Comparison of ENCODE assay signal across 17 cellular contexts in genomic region chr19:56207581-56207980, GRCh38. TPM values are rescaled to one million over a fixed set of nuclear protein-coding genes. Genes with fewer than 3 reads are reported as not detected.
"Had no signal": no experiment of that assay in that cellular context is flagged by ENCODE, and none has a peak within 500 bp of the region (broad histone marks: within the 10 kb centered on the region; RNA-seq: fewer than 3 reads in every experiment).

No MANE protein-coding gene starts in this region.

RNA-seq across cellular contexts. Expression of gene ZSCAN5C, which starts 5.5 kb away (rescaled TPM):
- total RNA-seq: dermis blood vessel endothelial cell, dorsolateral prefrontal cortex, esophagus mucosa, esophagus squamous epithelium, gastrocnemius medialis, glomerular endothelial cell, heart right ventricle, kidney epithelial cell, left cardiac atrium, left lung, left ventricle myocardium superior, lower leg skin, lower lobe of right lung, lung microvascular endothelial cell, mononuclear cell, mucosa of gallbladder had no signal
- polyA plus RNA-seq: heart right ventricle, keratinocyte had no signal

RNA-seq across cellular contexts. Expression of gene ZSCAN5B, which starts 10.0 kb away (rescaled TPM):
- total RNA-seq: dermis blood vessel endothelial cell, esophagus mucosa, esophagus squamous epithelium, gastrocnemius medialis, glomerular endothelial cell, heart right ventricle, kidney epithelial cell, left cardiac atrium, left lung, left ventricle myocardium superior, lower leg skin, lower lobe of right lung, lung microvascular endothelial cell, mononuclear cell, mucosa of gallbladder had no signal
- polyA plus RNA-seq: keratinocyte had no signal

RNA-seq across cellular contexts. Expression of gene GALP, which starts 31.8 kb away (rescaled TPM):
- total RNA-seq: dermis blood vessel endothelial cell, dorsolateral prefrontal cortex, esophagus mucosa, esophagus squamous epithelium, gastrocnemius medialis, glomerular endothelial cell, heart right ventricle, kidney epithelial cell, left cardiac atrium, left lung, left ventricle myocardium superior, lower leg skin, lower lobe of right lung, lung microvascular endothelial cell, mononuclear cell, mucosa of gallbladder had no signal
- polyA plus RNA-seq: heart right ventricle, keratinocyte had no signal
